11 cellular contexts compared by ENCODE assay signal in genomic region chr9:77952641-77953341, GRCh38.
DNase-seq lines count a peak whose midpoint lies in the region; TF ChIP-seq lines count a peak whose summit lies in the region.
"Had no signal": no experiment of that assay in that cellular context is flagged by ENCODE, and none has a peak within 500 bp of the region (broad histone marks: within the 10 kb centered on the region; RNA-seq: fewer than 3 reads in every experiment).

No MANE protein-coding gene starts in this region.

- no peak overlapping the region for H3K4me3 ChIP-seq in BJ (ENCODE audit: low read depth, low read length)

- peaks cover 10% of the 10 kb centered on the region for H3K4me1 Mint-ChIP-seq in activated CD4-positive, alpha-beta memory T cell treated with anti-CD3 and anti-CD28 coated beads, Interleukin-2, amount 10 ng/mL, durations not matched to agents 7 days and 5 days

- no peak overlapping the region for H3K4me3 Mint-ChIP-seq in activated CD4-positive, alpha-beta memory T cell treated with anti-CD3 and anti-CD28 coated beads, Interleukin-2, amount 10 ng/mL, durations not matched to agents 7 days and 5 days
- H3K4me3 Mint-ChIP-seq: activated naive CD8-positive, alpha-beta T cell; CD14-positive monocyte had no signal

- peak; percentile 27 for DNase-seq in BJ (ENCODE audit: low read depth)
- peak; percentile 48 for DNase-seq in NCI-H1092 treated with DMSO at 0.1 percent for 48 hours (lab: John Stamatoyannopoulos, UW)
- DNase-seq in dermis blood vessel endothelial cell, result peak; percentile 37
- DNase-seq in myocyte (ENCODE audit: low read depth), result peak; percentile 27
- DNase-seq in nucleus accumbens (lab: John Stamatoyannopoulos, UW), result no peak
- no peak for DNase-seq in iPS-NIHi7 (ENCODE audit: extremely low spot score)
- DNase-seq in LoVo (ENCODE audit: low spot score), result no peak
- no peak for DNase-seq in activated CD4-positive, alpha-beta memory T cell treated with anti-CD3 and anti-CD28 coated beads, Interleukin-2, amount 10 ng/mL, durations not matched to agents 7 days and 5 days
- DNase-seq: NCI-H1436 treated with DMSO at 0.1 percent for 48 hours had no signal

- no peaks in the 10 kb centered on the region for H3K27me3 Mint-ChIP-seq in activated CD4-positive, alpha-beta memory T cell treated with anti-CD3 and anti-CD28 coated beads, Interleukin-2, amount 10 ng/mL, durations not matched to agents 7 days and 5 days
- H3K27me3 Mint-ChIP-seq: activated naive CD8-positive, alpha-beta T cell had no signal

- no peaks in the 10 kb centered on the region for H3K9me3 Mint-ChIP-seq in activated CD4-positive, alpha-beta memory T cell treated with anti-CD3 and anti-CD28 coated beads, Interleukin-2, amount 10 ng/mL, durations not matched to agents 7 days and 5 days
- H3K9me3 Mint-ChIP-seq: CD14-positive monocyte had no signal

- CTCF ChIA-PET in BJ (lab: Yijun Ruan, JAX), result interaction anchor here (0.8 to 1.6 kb wide), 2 partner anchors 25 to 94 kb away, joined by 3 read pairs; no protein-coding TSS in a partner anchor
- CTCF ChIA-PET in activated CD4-positive, alpha-beta memory T cell treated with anti-CD3 and anti-CD28 coated beads, Interleukin-2, amount 10 ng/mL, durations not matched to agents 7 days and 5 days (lab: Charles Lee), result no interaction called here

- no peaks in the 10 kb centered on the region for H3K27me3 ChIP-seq in BJ (ENCODE audit: control insufficient read depth, insufficient read depth, low read length)

- TF ChIP-seq CTCF in BJ (IDR thresholded peaks at IDR 0.05; ENCODE audit: insufficient read depth, low read depth, low read length), result no peak

- no peaks in the 10 kb centered on the region for H3K36me3 Mint-ChIP-seq in activated CD4-positive, alpha-beta memory T cell treated with anti-CD3 and anti-CD28 coated beads, Interleukin-2, amount 10 ng/mL, durations not matched to agents 7 days and 5 days (ENCODE audit: low read depth)
- H3K36me3 Mint-ChIP-seq: activated naive CD8-positive, alpha-beta T cell had no signal

- no peak overlapping the region for H3K27ac Mint-ChIP-seq in activated CD4-positive, alpha-beta memory T cell treated with anti-CD3 and anti-CD28 coated beads, Interleukin-2, amount 10 ng/mL, durations not matched to agents 7 days and 5 days
- H3K27ac Mint-ChIP-seq: activated naive CD8-positive, alpha-beta T cell had no signal

- H3K36me3 ChIP-seq in BJ (ENCODE audit: control insufficient read depth, insufficient read depth, low read length), result no peaks in the 10 kb centered on the region

- POLR2A ChIA-PET in BJ (lab: Charles Lee), result no interaction called here
- POLR2A ChIA-PET in activated CD4-positive, alpha-beta memory T cell treated with anti-CD3 and anti-CD28 coated beads, Interleukin-2, amount 10 ng/mL, durations not matched to agents 7 days and 5 days (lab: Charles Lee), result no interaction called here

Comparison
In these comparisons a context has a peak if more than half of its experiments do, and no peak if none do; other contexts are left out.
1. DNase-seq: peak in BJ (single experiment), NCI-H1092 treated with DMSO at 0.1 percent for 48 hours (single experiment), dermis blood vessel endothelial cell (single experiment) and myocyte (single experiment); none in nucleus accumbens (0 of 56), iPS-NIHi7 (single experiment), LoVo (single experiment) and activated CD4-positive, alpha-beta memory T cell treated with anti-CD3 and anti-CD28 coated beads, Interleukin-2, amount 10 ng/mL, durations not matched to agents 7 days and 5 days (single experiment).